In genomic region chr2:159612255-159612901, GRCh38 we compare ENCODE assay signal across 1 cellular context.
TF ChIP-seq lines count a peak whose summit lies in the region.

No MANE protein-coding gene starts in this region.

TF ChIP-seq in A549, 52 proteins besides CTCF, POLR2A, EP300 and RAD21 (continued from another document):
- TF ChIP-seq ELK1 (IDR thresholded peaks at IDR 0.05; ENCODE audit: low read depth, low read length) = no peak
- TF ChIP-seq NR3C1 (IDR thresholded peaks at IDR 0.05) = no peak
- no peak for TF ChIP-seq MYC (IDR thresholded peaks at IDR 0.05; ENCODE audit: borderline replicate concordance, low read length)
- TF ChIP-seq, protein P1, sequence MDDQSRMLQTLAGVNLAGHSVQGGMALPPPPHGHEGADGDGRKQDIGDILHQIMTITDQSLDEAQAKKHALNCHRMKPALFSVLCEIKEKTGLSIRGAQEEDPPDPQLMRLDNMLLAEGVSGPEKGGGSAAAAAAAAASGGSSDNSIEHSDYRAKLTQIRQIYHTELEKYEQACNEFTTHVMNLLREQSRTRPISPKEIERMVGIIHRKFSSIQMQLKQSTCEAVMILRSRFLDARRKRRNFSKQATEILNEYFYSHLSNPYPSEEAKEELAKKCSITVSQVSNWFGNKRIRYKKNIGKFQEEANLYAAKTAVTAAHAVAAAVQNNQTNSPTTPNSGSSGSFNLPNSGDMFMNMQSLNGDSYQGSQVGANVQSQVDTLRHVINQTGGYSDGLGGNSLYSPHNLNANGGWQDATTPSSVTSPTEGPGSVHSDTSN (IDR thresholded peaks at IDR 0.05) = no peak
TF ChIP-seq in A549: peak in this region for 0.
